15 cellular contexts compared by ENCODE assay signal in the genomic region with DNA sequence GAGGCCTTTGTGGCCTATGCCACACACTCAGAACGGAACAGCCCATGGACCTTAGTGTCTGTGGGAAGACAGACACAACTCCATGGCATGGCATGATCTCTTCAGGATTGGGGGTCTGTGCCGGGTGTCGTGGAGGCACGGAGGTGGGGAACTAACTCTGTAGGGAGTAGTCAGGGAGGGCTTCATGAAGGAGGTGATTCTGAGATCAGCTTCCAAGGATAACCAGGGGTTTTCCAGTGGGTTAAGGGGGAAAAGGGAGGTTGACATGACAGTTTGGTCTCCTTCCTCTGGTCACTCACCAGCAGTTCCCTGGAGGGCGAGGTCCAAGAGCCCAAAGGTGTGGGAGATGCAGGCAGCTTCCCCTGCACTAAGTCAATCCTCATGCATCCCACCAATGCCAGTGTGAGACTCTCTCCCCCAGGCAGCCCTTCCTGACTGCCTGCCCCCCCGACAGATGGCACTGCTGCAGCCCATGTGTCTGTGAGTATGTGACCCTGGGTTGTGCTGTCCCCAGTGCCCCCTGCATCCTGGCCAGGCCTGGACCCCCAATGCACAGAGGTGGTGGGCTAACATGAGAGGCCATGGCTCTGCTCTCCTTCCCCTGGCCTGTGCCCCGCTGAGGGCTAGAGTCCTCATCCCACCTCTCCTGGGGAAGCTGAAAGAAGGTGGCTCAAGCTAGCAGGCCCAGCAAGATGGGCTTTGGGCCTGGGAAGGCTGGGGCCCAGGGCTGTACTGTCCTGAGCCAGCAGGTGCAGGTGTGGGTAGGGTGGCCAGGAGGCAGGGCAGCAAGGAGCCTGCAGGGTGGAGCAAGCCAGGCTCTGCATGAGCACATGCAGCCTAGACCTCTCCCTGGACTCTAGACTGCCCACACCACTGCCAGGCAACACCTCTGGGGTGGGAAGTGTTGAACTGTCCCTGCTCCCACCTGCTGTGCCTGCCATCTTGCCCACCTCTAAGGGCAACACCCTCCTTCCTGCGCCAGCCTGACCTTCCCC. TPM values are rescaled to one million over a fixed set of nuclear protein-coding genes. Genes with fewer than 3 reads are reported as not detected.
A peak's percentile ranks its signal among the peaks of the same experiment; 100 is the strongest.
DNase-seq lines count a peak whose midpoint lies in the region; ATAC-seq, FAIRE-seq and TF ChIP-seq lines count a peak whose summit lies in the region.
"Had no signal": no experiment of that assay in that cellular context is flagged by ENCODE, and none has a peak within 500 bp of the region (broad histone marks: within the 10 kb centered on the region; RNA-seq: fewer than 3 reads in every experiment).

No MANE protein-coding gene starts in this region.

- H3K9ac ChIP-seq in HepG2 (ENCODE audit: insufficient read depth, low read depth, low read length): no peak overlapping the region

- CTCF ChIA-PET in HepG2 (lab: Yijun Ruan, JAX; ENCODE audit: low intra/inter-chr PET ratio, low total read pairs): no interaction called here

- H3K27me3 ChIP-seq in HepG2 (ENCODE audit: control insufficient read depth in 1 of 2, insufficient read depth in 2 of 2, low read length in 2 of 2) (peaks cover 11 to 50% of the 10 kb centered on the region in 2 experiments; a peak in 4 of 5 replicates), tibial nerve (peaks cover 0 to 24% of the 10 kb centered on the region in 2 donors)

- no peaks in the 10 kb centered on the region for H4K20me1 ChIP-seq in HepG2 (ENCODE audit: insufficient read depth, low read length)

- no peak for TF ChIP-seq RAD21 in HepG2 (CRISPR knock-in tag; IDR thresholded peaks at IDR 0.05)

- no peaks in the 10 kb centered on the region for H3K36me3 ChIP-seq in HepG2 (replicated peaks in 1 of 2; ENCODE audit: control insufficient read depth in 1 of 2, insufficient read depth in 2 of 2, low read length in 2 of 2)
- H3K36me3 ChIP-seq in tibial nerve: no peaks in the 10 kb centered on the region

- no peaks in the 10 kb centered on the region for H3K79me2 ChIP-seq in HepG2 (ENCODE audit: insufficient read depth, low read length)

- H3K27ac Mint-ChIP-seq in activated T-cell treated with anti-CD3 and anti-CD28 coated beads, Interleukin-2, amount 50 U/mL, for 72 hours: no peak overlapping the region

- H3K4me3 ChIP-seq in HepG2 (replicated peaks in 1 of 3; ENCODE audit: insufficient read depth in 1 of 3, low read depth in 2 of 3, low read length in 3 of 3): no peak overlapping the region
- no peak overlapping the region for H3K4me3 ChIP-seq in tibial nerve

- H3K9me3 Mint-ChIP-seq in activated T-cell treated with anti-CD3 and anti-CD28 coated beads, Interleukin-2, amount 50 U/mL, for 72 hours: no peaks in the 10 kb centered on the region
- H3K9me3 Mint-ChIP-seq: activated naive CD4-positive, alpha-beta T cell treated with anti-CD3 and anti-CD28 coated beads, Interleukin-2, amount 50 U/mL, for 24 hours had no signal

- TF ChIP-seq POLR2A in HepG2 (IDR thresholded peaks at IDR 0.05; ENCODE audit: insufficient read depth in 1 of 2, low read depth in 2 of 2, low read length in 2 of 2) (no peak), tibial nerve (IDR thresholded peaks at IDR 0.05) (no peak)

- H3K4me1 ChIP-seq in HepG2 (ENCODE audit: insufficient read depth, low read length): no peaks in the 10 kb centered on the region
- H3K4me1 ChIP-seq in tibial nerve: peaks cover 0 to 61% (median 16%) of the 10 kb centered on the region in 4 donors
- H3K4me1 ChIP-seq: foreskin keratinocyte had no signal

- no peak overlapping the region for H2AFZ ChIP-seq in HepG2 (ENCODE audit: low read length)

- no peaks in the 10 kb centered on the region for H3K36me3 Mint-ChIP-seq in activated T-cell treated with anti-CD3 and anti-CD28 coated beads, Interleukin-2, amount 50 U/mL, for 72 hours (ENCODE audit: insufficient read depth in 2 of 2)
- H3K36me3 Mint-ChIP-seq: activated naive CD4-positive, alpha-beta T cell treated with anti-CD3 and anti-CD28 coated beads, Interleukin-2, amount 50 U/mL, for 24 hours had no signal

- POLR2A ChIA-PET in HepG2 (lab: Yijun Ruan, JAX): no interaction called here

- H3K4me2 ChIP-seq in HepG2 (ENCODE audit: low read depth, low read length): no peak overlapping the region

- TF ChIP-seq CTCF in HepG2 (CRISPR knock-in tag; IDR thresholded peaks at IDR 0.05): no peak
- TF ChIP-seq CTCF in tibial nerve (IDR thresholded peaks at IDR 0.05): no peak

- BruUV-seq in HepG2 (replicated peaks; lab: Mats Ljungman, UMichigan): no TSS peak

- ATAC-seq in activated T-cell treated with anti-CD3 and anti-CD28 coated beads, Interleukin-2, amount 50 U/mL, for 72 hours (replicated peaks in 1 of 2): no peak
- ATAC-seq in HepG2: 0 out of 3 replicates have a peak, but pooled peaks have one; percentile 8
- ATAC-seq: foreskin keratinocyte had no signal

- H3K4me3 Mint-ChIP-seq in activated T-cell treated with anti-CD3 and anti-CD28 coated beads, Interleukin-2, amount 50 U/mL, for 72 hours: no peak overlapping the region
- H3K4me3 Mint-ChIP-seq: activated naive CD4-positive, alpha-beta T cell treated with anti-CD3 and anti-CD28 coated beads, Interleukin-2, amount 50 U/mL, for 24 hours had no signal

- H3K27me3 Mint-ChIP-seq in activated T-cell treated with anti-CD3 and anti-CD28 coated beads, Interleukin-2, amount 50 U/mL, for 72 hours (ENCODE audit: low read depth): peaks cover 22% of the 10 kb centered on the region

- 18% methylated on average over 7 of the region's 8 CpGs for WGBS in HepG2 (ENCODE audit: low lambda C conversion rate)
- WGBS in tibial nerve, 2 donors: 87 to 88% methylated on average over 8 of the region's 8 CpGs

- peak; percentile 9 for DNase-seq in activated T-cell treated with anti-CD3 and anti-CD28 coated beads, Interleukin-2, amount 50 U/mL, for 1 hour
- no peak for DNase-seq in activated T-cell treated with anti-CD3 and anti-CD28 coated beads, Interleukin-2, amount 50 U/mL, for 72 hours
- DNase-seq in activated naive CD4-positive, alpha-beta T cell treated with anti-CD3 and anti-CD28 coated beads, Interleukin-2, amount 50 U/mL, for 16 hours: peak; percentile 8
- DNase-seq in HepG2 (ENCODE audit: low spot score) (no peak), tibial nerve (ENCODE audit: low spot score in 2 of 2) (no peak), GDM1 (lab: John Stamatoyannopoulos, UW) (no peak), NCI-H1105 treated with DMSO at 0.1 percent for 48 hours (lab: John Stamatoyannopoulos, UW) (no peak)
- DNase-seq in stimulated activated naive CD4-positive, alpha-beta T cell (lab: John Stamatoyannopoulos, UW): no peak
- DNase-seq: foreskin keratinocyte, kidney glomerular epithelial cell, NCI-H345, nucleus accumbens, SHP77 had no signal

- H3K27ac ChIP-seq in HepG2 (ENCODE audit: extremely low read length, insufficient read depth, low read length) (no peak overlapping the region), tibial nerve (peak overlapping the region; percentile 62 to 97 (median 78))
- H3K27ac ChIP-seq: foreskin keratinocyte had no signal

- FAIRE-seq in HepG2 (lab: Jason Lieb, UNC): no peak
- FAIRE-seq: TTC549 had no signal

- no peaks in the 10 kb centered on the region for H3K9me3 ChIP-seq in HepG2 (ENCODE audit: low read length)
- H3K9me3 ChIP-seq in tibial nerve: no peaks in the 10 kb centered on the region

- intact Hi-C loops in HepG2 (cut with micrococcal nuclease; ENCODE audit: unreplicated experiment): no loop called here

- TF ChIP-seq EP300 in HepG2 (IDR thresholded peaks at IDR 0.05; ENCODE audit: low read depth in 2 of 2, low read length in 2 of 2) (no peak), HepG2 (CRISPR knock-in tag; IDR thresholded peaks at IDR 0.05; ENCODE audit: borderline replicate concordance) (no peak), tibial nerve (IDR thresholded peaks at IDR 0.05) (no peak)

- H3K4me1 Mint-ChIP-seq in activated T-cell treated with anti-CD3 and anti-CD28 coated beads, Interleukin-2, amount 50 U/mL, for 72 hours (ENCODE audit: low read depth): peaks cover 41% of the 10 kb centered on the region

- in situ Hi-C loops in HepG2 (cut with HindIII; ENCODE audit: extremely low pct_ligation_motif_present, low pct_unique_long_range_greater_than_20kb): no loop called here

TF ChIP-seq in HepG2, 621 proteins besides CTCF, POLR2A, EP300 and RAD21 (continues in another document):
- TF ChIP-seq, protein P1, sequence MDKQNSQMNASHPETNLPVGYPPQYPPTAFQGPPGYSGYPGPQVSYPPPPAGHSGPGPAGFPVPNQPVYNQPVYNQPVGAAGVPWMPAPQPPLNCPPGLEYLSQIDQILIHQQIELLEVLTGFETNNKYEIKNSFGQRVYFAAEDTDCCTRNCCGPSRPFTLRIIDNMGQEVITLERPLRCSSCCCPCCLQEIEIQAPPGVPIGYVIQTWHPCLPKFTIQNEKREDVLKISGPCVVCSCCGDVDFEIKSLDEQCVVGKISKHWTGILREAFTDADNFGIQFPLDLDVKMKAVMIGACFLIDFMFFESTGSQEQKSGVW (CRISPR knock-in tag; IDR thresholded peaks at IDR 0.05; ENCODE audit: borderline replicate concordance): no peak
- no peak for TF ChIP-seq ZBTB38 (CRISPR knock-in tag; IDR thresholded peaks at IDR 0.05)

RNA-seq across cellular contexts. Expression of a gene that starts 39.7 kb away (rescaled TPM):
- 1 to 10 TPM; 1.7 TPM for total RNA-seq in activated T-cell treated with anti-CD3 and anti-CD28 coated beads, Interleukin-2, amount 50 U/mL, for 72 hours
- total RNA-seq in HepG2 (2016; rRNA removed; fragmentation: Illumina TruSeq; extraction: Trizol) (0.20 and 0.39 TPM in 2 replicates), tibial nerve (10 to 100 TPM in 3 of 4 donors, 1 to 10 TPM in 1; 7.5 to 39.0 (median 13.1) TPM)
- total RNA-seq in HepG2 (2016; cell fraction: cytosol; rRNA removed; fragmentation: Illumina TruSeq; extraction: Trizol; ENCODE audit: low read depth): 0.61 TPM in 1 of 2 replicates, not detected in the other
- total RNA-seq in HepG2 (2016; cell fraction: insoluble cytoplasmic fraction; rRNA removed; fragmentation: Illumina TruSeq; extraction: Trizol): 0.11 and 0.51 TPM in 2 replicates
- 0.28 and 0.45 TPM in 2 replicates for total RNA-seq in HepG2 (2016; cell fraction: membrane; rRNA removed; fragmentation: Illumina TruSeq; extraction: Trizol)
- 0.31 TPM in 1 of 2 replicates, not detected in the other for total RNA-seq in HepG2 (2016; cell fraction: nucleus; rRNA removed; fragmentation: Illumina TruSeq; extraction: Trizol)
- polyA plus RNA-seq in HepG2 (2011; rRNA removed): 0.14 and 0.41 TPM in 2 replicates
- 0.23 and 0.33 TPM in 2 replicates for polyA plus RNA-seq in HepG2 (2011; cell fraction: cytosol; rRNA removed)
- 0.34 and 0.90 TPM in 2 replicates for polyA plus RNA-seq in HepG2 (2011; cell fraction: nucleus; rRNA removed)
- polyA plus RNA-seq in HepG2 (2012): 0.04 and 0.09 TPM in 2 replicates
- 0.08 and 0.25 TPM in 2 replicates for polyA plus RNA-seq in HepG2 (2016; cell fraction: cytosol; fragmentation: Illumina TruSeq; extraction: Trizol; ENCODE audit: low read depth)
- 0.42 and 0.59 TPM in 2 replicates for polyA plus RNA-seq in HepG2 (2016; cell fraction: insoluble cytoplasmic fraction; fragmentation: Illumina TruSeq; extraction: Trizol; ENCODE audit: low read depth)
- 0.24 and 0.30 TPM in 2 replicates for polyA plus RNA-seq in HepG2 (2016; cell fraction: membrane; fragmentation: Illumina TruSeq; extraction: Trizol; ENCODE audit: low read depth)
- 0.36 and 0.65 TPM in 2 replicates for polyA plus RNA-seq in HepG2 (2016; cell fraction: nucleus; fragmentation: Illumina TruSeq; extraction: Trizol; ENCODE audit: insufficient read depth, low read depth)
- 0.10 and 0.72 TPM in 2 replicates for polyA minus RNA-seq in HepG2 (2011; rRNA and poly(A)+ RNA removed; ENCODE audit: low replicate concordance)
- polyA minus RNA-seq in HepG2 (2011; cell fraction: cytosol; rRNA and poly(A)+ RNA removed): not detected in 2 replicates
- polyA minus RNA-seq in HepG2 (2011; cell fraction: nucleus; rRNA and poly(A)+ RNA removed): 0.75 TPM in 1 of 2 replicates, not detected in the other

Comparison
In these comparisons a context has a peak if more than half of its experiments do, and no peak if none do; other contexts are left out.
1. DNase-seq: peak in activated T-cell treated with anti-CD3 and anti-CD28 coated beads, Interleukin-2, amount 50 U/mL, for 1 hour (single experiment) and activated naive CD4-positive, alpha-beta T cell treated with anti-CD3 and anti-CD28 coated beads, Interleukin-2, amount 50 U/mL, for 16 hours (single experiment); none in activated T-cell treated with anti-CD3 and anti-CD28 coated beads, Interleukin-2, amount 50 U/mL, for 72 hours (0 of 2), HepG2 (single experiment), tibial nerve (0 of 2), stimulated activated naive CD4-positive, alpha-beta T cell (0 of 6), GDM1 (single experiment) and NCI-H1105 treated with DMSO at 0.1 percent for 48 hours (single experiment).